ENCODE assay signal across 24 cellular contexts in genomic region chr9:136285501-136286358, GRCh38. TPM values are rescaled to one million over a fixed set of nuclear protein-coding genes. Genes with fewer than 3 reads are reported as not detected.
DNase-seq lines count a peak whose midpoint lies in the region; ATAC-seq, FAIRE-seq and TF ChIP-seq lines count a peak whose summit lies in the region.
"Had no signal": no experiment of that assay in that cellular context is flagged by ENCODE, and none has a peak within 500 bp of the region (broad histone marks: within the 10 kb centered on the region; RNA-seq: fewer than 3 reads in every experiment).

No MANE protein-coding gene starts in this region.

- no peak for FAIRE-seq in HepG2 (lab: Jason Lieb, UNC)
- FAIRE-seq: A549, G401.6, GM12878, GM18507 had no signal

- no peak for TF ChIP-seq POLR2A in HepG2 (IDR thresholded peaks at IDR 0.05; ENCODE audit: insufficient read depth in 1 of 2, low read depth in 2 of 2, low read length in 2 of 2)

- no peak for ATAC-seq in left cardiac atrium
- no peak for ATAC-seq in HepG2
- ATAC-seq: A549; CD8-positive, alpha-beta T cell; GM12878; GM23338; HCT116 had no signal

- H3K36me3 ChIP-seq in BLaER1 (no peaks in the 10 kb centered on the region), HepG2 (replicated peaks in 1 of 2; ENCODE audit: control insufficient read depth in 1 of 2, insufficient read depth in 2 of 2, low read length in 2 of 2) (no peaks in the 10 kb centered on the region)

- CTCF ChIA-PET in HepG2 (lab: Yijun Ruan, JAX; ENCODE audit: low intra/inter-chr PET ratio, low total read pairs) (no interaction called here), HEK293T (lab: Yijun Ruan, JAX) (no interaction called here)

- intact Hi-C loops in left cardiac atrium (cut with DNase I) (loop anchor here in 1 of 2 donors (10.0 kb wide), 1 partner anchor 681 kb away; no protein-coding TSS in a partner anchor), cardiac septum (cut with DNase I) (no loop called here), HepG2 (cut with micrococcal nuclease; ENCODE audit: unreplicated experiment) (no loop called here)

- DNase-seq in left cardiac atrium: peak; percentile 10
- DNase-seq in cardiac septum (ENCODE audit: low spot score): no peak
- DNase-seq in HepG2 (ENCODE audit: low spot score): no peak
- DNase-seq in GM10266 (ENCODE audit: extremely low spot score): no peak
- DNase-seq in HEK293T (ENCODE audit: extremely low spot score): no peak
- DNase-seq: 8988T; ACHN; AML-193; Caco-2; CD4-positive, CD25-positive, alpha-beta regulatory T cell; DMS153; DND-41; H9 had no signal

- in situ Hi-C loops in HepG2 (cut with HindIII; ENCODE audit: extremely low pct_ligation_motif_present, low pct_unique_long_range_greater_than_20kb): loop anchor here (10.0 kb wide), 1 partner anchor 111 kb away; no protein-coding TSS in a partner anchor

- no TSS peak for BruUV-seq in HepG2 (replicated peaks; lab: Mats Ljungman, UMichigan)

- H3K4me3 ChIP-seq in BLaER1 (no peak overlapping the region), HepG2 (replicated peaks in 1 of 3; ENCODE audit: insufficient read depth in 1 of 3, low read depth in 2 of 3, low read length in 3 of 3) (no peak overlapping the region)
- H3K4me3 ChIP-seq: A549, GM12878, GM23338 had no signal

- TF ChIP-seq EP300 in HepG2 (IDR thresholded peaks at IDR 0.05; ENCODE audit: low read depth in 2 of 2, low read length in 2 of 2) (no peak), HepG2 (CRISPR knock-in tag; IDR thresholded peaks at IDR 0.05; ENCODE audit: borderline replicate concordance) (no peak)

- POLR2A ChIA-PET in HepG2 (lab: Yijun Ruan, JAX) (no interaction called here), HEK293T (lab: Yijun Ruan, JAX) (no interaction called here)

- TF ChIP-seq CTCF in HepG2 (CRISPR knock-in tag; IDR thresholded peaks at IDR 0.05): no peak
- TF ChIP-seq CTCF in GM10266 (IDR thresholded peaks at IDR 0.05; ENCODE audit: control insufficient read depth, insufficient read depth, low read depth, missing control alignments): no peak

- H3K79me2 ChIP-seq in HepG2 (ENCODE audit: insufficient read depth, low read length): no peaks in the 10 kb centered on the region

- H3K27ac ChIP-seq in BLaER1: no peak overlapping the region
- no peak overlapping the region for H3K27ac ChIP-seq in HepG2 (ENCODE audit: extremely low read length, insufficient read depth, low read length)
- H3K27ac ChIP-seq: A549, C4-2B had no signal

- no peak for TF ChIP-seq RAD21 in HepG2 (CRISPR knock-in tag; IDR thresholded peaks at IDR 0.05)

- no peak overlapping the region for H2AFZ ChIP-seq in HepG2 (ENCODE audit: low read length)
- H2AFZ ChIP-seq: GM23338 had no signal

- 26% methylated on average over 12 of the region's 28 CpGs for WGBS in HepG2 (ENCODE audit: low lambda C conversion rate)

- H3K4me2 ChIP-seq in BLaER1 (0 out of 2 replicates have a peak overlapping the region, but pooled peaks have one; percentile 1), HepG2 (ENCODE audit: low read depth, low read length) (no peak overlapping the region)
- H3K4me2 ChIP-seq: A549, GM23338 had no signal

- H3K9me3 ChIP-seq in BLaER1: no peaks in the 10 kb centered on the region
- no peaks in the 10 kb centered on the region for H3K9me3 ChIP-seq in HepG2 (ENCODE audit: low read length)
- H3K9me3 ChIP-seq: A549, Caco-2 had no signal

- H3K27me3 ChIP-seq in BLaER1 (no peaks in the 10 kb centered on the region), HepG2 (ENCODE audit: control insufficient read depth in 1 of 2, insufficient read depth in 2 of 2, low read length in 2 of 2) (peaks cover 15 to 77% of the 10 kb centered on the region in 2 experiments)

- H3K9ac ChIP-seq in BLaER1 (no peak overlapping the region), HepG2 (ENCODE audit: insufficient read depth, low read depth, low read length) (no peak overlapping the region)

- H4K20me1 ChIP-seq in BLaER1: no peaks in the 10 kb centered on the region
- no peaks in the 10 kb centered on the region for H4K20me1 ChIP-seq in HepG2 (ENCODE audit: insufficient read depth, low read length)

- H3K4me1 ChIP-seq in BLaER1 (peaks cover 49% of the 10 kb centered on the region), HepG2 (ENCODE audit: insufficient read depth, low read length) (peaks cover 8% of the 10 kb centered on the region; the same call in 1 of the 2 replicates)
- H3K4me1 ChIP-seq: Caco-2 had no signal

RNA-seq across cellular contexts. Expression of gene CCDC187, which starts 18.2 kb away (rescaled TPM):
- total RNA-seq in left cardiac atrium (not detected), cardiac septum (0.03 TPM), HepG2 (2016; rRNA removed; fragmentation: Illumina TruSeq; extraction: Trizol) (0.13 TPM in 1 of 2 replicates, not detected in the other)
- total RNA-seq in HepG2 (2016; cell fraction: cytosol; rRNA removed; fragmentation: Illumina TruSeq; extraction: Trizol; ENCODE audit: low read depth): not detected in 2 replicates
- 0.09 TPM in 1 of 2 replicates, not detected in the other for total RNA-seq in HepG2 (2016; cell fraction: insoluble cytoplasmic fraction; rRNA removed; fragmentation: Illumina TruSeq; extraction: Trizol)
- 0.10 TPM in 1 of 2 replicates, not detected in the other for total RNA-seq in HepG2 (2016; cell fraction: membrane; rRNA removed; fragmentation: Illumina TruSeq; extraction: Trizol)
- total RNA-seq in HepG2 (2016; cell fraction: nucleus; rRNA removed; fragmentation: Illumina TruSeq; extraction: Trizol): 0.16 and 0.28 TPM in 2 replicates
- 0.03 and 0.09 TPM in 2 replicates for polyA plus RNA-seq in HepG2 (2011; rRNA removed)
- 0.01 and 0.03 TPM in 2 replicates for polyA plus RNA-seq in HepG2 (2011; cell fraction: cytosol; rRNA removed)
- polyA plus RNA-seq in HepG2 (2011; cell fraction: nucleus; rRNA removed): 0.45 and 0.48 TPM in 2 replicates
- 0.04 TPM in 1 of 2 replicates, not detected in the other for polyA plus RNA-seq in HepG2 (2012)
- not detected in 2 replicates for polyA plus RNA-seq in HepG2 (2016; cell fraction: cytosol; fragmentation: Illumina TruSeq; extraction: Trizol; ENCODE audit: low read depth)
- not detected in 2 replicates for polyA plus RNA-seq in HepG2 (2016; cell fraction: insoluble cytoplasmic fraction; fragmentation: Illumina TruSeq; extraction: Trizol; ENCODE audit: low read depth)
- 0.08 TPM in 1 of 2 replicates, not detected in the other for polyA plus RNA-seq in HepG2 (2016; cell fraction: membrane; fragmentation: Illumina TruSeq; extraction: Trizol; ENCODE audit: low read depth)
- polyA plus RNA-seq in HepG2 (2016; cell fraction: nucleus; fragmentation: Illumina TruSeq; extraction: Trizol; ENCODE audit: insufficient read depth, low read depth): 0.14 and 0.17 TPM in 2 replicates
- polyA minus RNA-seq in HepG2 (2011; rRNA and poly(A)+ RNA removed; ENCODE audit: low replicate concordance): 0.20 and 0.49 TPM in 2 replicates
- not detected in 2 replicates for polyA minus RNA-seq in HepG2 (2011; cell fraction: cytosol; rRNA and poly(A)+ RNA removed)
- polyA minus RNA-seq in HepG2 (2011; cell fraction: nucleus; rRNA and poly(A)+ RNA removed): 0.39 and 0.50 TPM in 2 replicates
- total RNA-seq: CD4-positive, CD25-positive, alpha-beta regulatory T cell; H4 had no signal
- polyA plus RNA-seq: BJ; CD4-positive, CD25-positive, alpha-beta regulatory T cell; GM23338 had no signal

RNA-seq across cellular contexts. Expression of gene QSOX2, which starts 40.1 kb away (rescaled TPM):
- total RNA-seq in left cardiac atrium: 1 to 10 TPM; 6.5 to 6.6 TPM
- total RNA-seq in cardiac septum: 7.2 TPM
- 10.1 and 27.1 TPM in 2 replicates for total RNA-seq in HepG2 (2016; rRNA removed; fragmentation: Illumina TruSeq; extraction: Trizol)
- 2.0 and 2.2 TPM in 2 replicates for total RNA-seq in HepG2 (2016; cell fraction: cytosol; rRNA removed; fragmentation: Illumina TruSeq; extraction: Trizol; ENCODE audit: low read depth)
- 9.0 and 27.0 TPM in 2 replicates for total RNA-seq in HepG2 (2016; cell fraction: insoluble cytoplasmic fraction; rRNA removed; fragmentation: Illumina TruSeq; extraction: Trizol)
- 4.9 and 5.5 TPM in 2 replicates for total RNA-seq in HepG2 (2016; cell fraction: membrane; rRNA removed; fragmentation: Illumina TruSeq; extraction: Trizol)
- 29.4 and 33.0 TPM in 2 replicates for total RNA-seq in HepG2 (2016; cell fraction: nucleus; rRNA removed; fragmentation: Illumina TruSeq; extraction: Trizol)
- 36.4 and 42.1 TPM in 2 replicates for polyA plus RNA-seq in HepG2 (2011; rRNA removed)
- 18.1 and 19.6 TPM in 2 replicates for polyA plus RNA-seq in HepG2 (2011; cell fraction: cytosol; rRNA removed)
- polyA plus RNA-seq in HepG2 (2011; cell fraction: nucleus; rRNA removed): 53.2 and 71.8 TPM in 2 replicates
- 28.3 and 37.6 TPM in 2 replicates for polyA plus RNA-seq in HepG2 (2012)
- 1.3 and 1.4 TPM in 2 replicates for polyA plus RNA-seq in HepG2 (2016; cell fraction: cytosol; fragmentation: Illumina TruSeq; extraction: Trizol; ENCODE audit: low read depth)
- polyA plus RNA-seq in HepG2 (2016; cell fraction: insoluble cytoplasmic fraction; fragmentation: Illumina TruSeq; extraction: Trizol; ENCODE audit: low read depth): 8.1 and 10.4 TPM in 2 replicates
- polyA plus RNA-seq in HepG2 (2016; cell fraction: membrane; fragmentation: Illumina TruSeq; extraction: Trizol; ENCODE audit: low read depth): 2.5 and 3.2 TPM in 2 replicates
- 56.3 and 58.3 TPM in 2 replicates for polyA plus RNA-seq in HepG2 (2016; cell fraction: nucleus; fragmentation: Illumina TruSeq; extraction: Trizol; ENCODE audit: insufficient read depth, low read depth)
- polyA minus RNA-seq in HepG2 (2011; rRNA and poly(A)+ RNA removed; ENCODE audit: low replicate concordance): 28.3 and 40.5 TPM in 2 replicates
- polyA minus RNA-seq in HepG2 (2011; cell fraction: cytosol; rRNA and poly(A)+ RNA removed): 18.7 and 20.4 TPM in 2 replicates
- polyA minus RNA-seq in HepG2 (2011; cell fraction: nucleus; rRNA and poly(A)+ RNA removed): 26.1 and 26.5 TPM in 2 replicates

RNA-seq across cellular contexts. Expression of gene GPSM1, which starts 41.6 kb away (rescaled TPM):
- 10 to 100 TPM; 55.6 to 58.6 TPM for total RNA-seq in left cardiac atrium
- total RNA-seq in cardiac septum: 35.1 TPM
- 0.59 and 1.0 TPM in 2 replicates for total RNA-seq in HepG2 (2016; rRNA removed; fragmentation: Illumina TruSeq; extraction: Trizol)
- 0.26 and 0.30 TPM in 2 replicates for total RNA-seq in HepG2 (2016; cell fraction: cytosol; rRNA removed; fragmentation: Illumina TruSeq; extraction: Trizol; ENCODE audit: low read depth)
- 0.55 and 1.1 TPM in 2 replicates for total RNA-seq in HepG2 (2016; cell fraction: insoluble cytoplasmic fraction; rRNA removed; fragmentation: Illumina TruSeq; extraction: Trizol)
- total RNA-seq in HepG2 (2016; cell fraction: membrane; rRNA removed; fragmentation: Illumina TruSeq; extraction: Trizol): 0.53 and 0.72 TPM in 2 replicates
- 0.72 and 0.81 TPM in 2 replicates for total RNA-seq in HepG2 (2016; cell fraction: nucleus; rRNA removed; fragmentation: Illumina TruSeq; extraction: Trizol)
- 2.4 and 3.4 TPM in 2 replicates for polyA plus RNA-seq in HepG2 (2011; rRNA removed)
- 1.6 and 2.7 TPM in 2 replicates for polyA plus RNA-seq in HepG2 (2011; cell fraction: cytosol; rRNA removed)
- 11.3 and 15.0 TPM in 2 replicates for polyA plus RNA-seq in HepG2 (2011; cell fraction: nucleus; rRNA removed)
- polyA plus RNA-seq in HepG2 (2012): 1.2 and 1.6 TPM in 2 replicates
- polyA plus RNA-seq in HepG2 (2016; cell fraction: cytosol; fragmentation: Illumina TruSeq; extraction: Trizol; ENCODE audit: low read depth): 0.28 and 0.43 TPM in 2 replicates
- polyA plus RNA-seq in HepG2 (2016; cell fraction: insoluble cytoplasmic fraction; fragmentation: Illumina TruSeq; extraction: Trizol; ENCODE audit: low read depth): 0.72 and 1.2 TPM in 2 replicates
- polyA plus RNA-seq in HepG2 (2016; cell fraction: membrane; fragmentation: Illumina TruSeq; extraction: Trizol; ENCODE audit: low read depth): 0.61 and 1.2 TPM in 2 replicates
- polyA plus RNA-seq in HepG2 (2016; cell fraction: nucleus; fragmentation: Illumina TruSeq; extraction: Trizol; ENCODE audit: insufficient read depth, low read depth): 3.5 and 3.8 TPM in 2 replicates
- 2.9 and 5.8 TPM in 2 replicates for polyA minus RNA-seq in HepG2 (2011; rRNA and poly(A)+ RNA removed; ENCODE audit: low replicate concordance)
- 1.4 and 1.6 TPM in 2 replicates for polyA minus RNA-seq in HepG2 (2011; cell fraction: cytosol; rRNA and poly(A)+ RNA removed)
- polyA minus RNA-seq in HepG2 (2011; cell fraction: nucleus; rRNA and poly(A)+ RNA removed): 1.7 TPM in 2 replicates

Comparison
In these comparisons a context has a peak if more than half of its experiments do, and no peak if none do; other contexts are left out.
1. RNA of gene GPSM1, which starts 41.6 kb away (total RNA-seq): 55.6 to 58.6 TPM in left cardiac atrium and 35.1 TPM in cardiac septum (single experiment); 0.26 to 1.1 TPM in HepG2; every median in the first group is over 10 times any median in the second.